9 cellular contexts compared by ENCODE assay signal in the genomic region with DNA sequence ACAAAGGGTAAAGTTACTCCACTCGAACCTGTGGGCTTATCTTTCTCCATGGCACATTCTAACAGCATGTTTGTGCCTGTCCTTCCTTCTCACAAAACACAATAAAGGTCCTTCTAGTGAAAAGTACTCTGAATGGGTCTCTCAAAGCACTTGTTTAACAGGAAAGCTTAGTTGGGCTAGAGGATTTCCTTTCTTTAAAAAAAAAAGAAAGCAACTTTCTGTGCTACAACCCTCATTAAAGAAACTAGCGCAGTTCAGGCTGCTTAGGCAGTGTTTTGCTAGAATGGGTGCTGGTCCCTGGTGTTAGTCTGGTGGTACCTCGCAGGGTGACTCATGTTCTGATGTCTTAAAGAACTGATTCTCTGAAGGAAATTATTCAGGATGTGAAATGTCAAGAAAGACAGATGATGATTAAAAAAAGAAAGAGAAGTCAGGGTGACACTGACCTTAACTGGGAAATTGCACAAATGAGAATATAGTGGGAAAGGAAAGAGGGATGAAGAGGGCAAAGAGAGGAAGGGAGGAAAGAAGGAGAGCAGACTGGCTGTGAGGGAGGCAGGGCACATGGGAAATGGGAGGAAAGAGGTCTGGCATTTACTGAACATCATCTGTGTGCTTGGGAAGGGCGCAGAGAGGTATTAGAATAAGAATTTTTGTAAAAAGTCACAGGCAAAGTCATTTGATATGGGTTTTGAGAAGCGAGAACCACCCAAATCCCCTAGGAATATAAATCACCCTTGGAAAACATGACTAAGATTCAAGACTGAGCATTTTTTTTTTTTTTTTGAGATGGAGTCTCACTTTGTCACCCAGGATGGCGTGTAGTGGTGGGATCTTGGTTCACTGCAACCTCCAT.
DNase-seq lines count a peak whose midpoint lies in the region; ATAC-seq and TF ChIP-seq lines count a peak whose summit lies in the region.
"Had no signal": no experiment of that assay in that cellular context is flagged by ENCODE, and none has a peak within 500 bp of the region (broad histone marks: within the 10 kb centered on the region; RNA-seq: fewer than 3 reads in every experiment).

No MANE protein-coding gene starts in this region.

- no peak overlapping the region for H3K4me3 Mint-ChIP-seq in activated naive CD8-positive, alpha-beta T cell treated with anti-CD3 and anti-CD28 coated beads, Interleukin-2, amount 50 U/mL, for 24 hours
- no peak overlapping the region for H3K4me3 Mint-ChIP-seq in activated naive CD8-positive, alpha-beta T cell treated with anti-CD3 and anti-CD28 coated beads for 36 hours

- intact Hi-C loops in right lobe of liver (cut with DNase I) (no loop called here), upper lobe of right lung (cut with DNase I) (no loop called here)

- no peak for DNase-seq in activated naive CD8-positive, alpha-beta T cell treated with anti-CD3 and anti-CD28 coated beads, Interleukin-2, amount 50 U/mL, for 24 hours
- DNase-seq in activated naive CD8-positive, alpha-beta T cell treated with anti-CD3 and anti-CD28 coated beads for 36 hours: no peak
- peak; percentile 52 for DNase-seq in choroid plexus epithelial cell (ENCODE audit: low read depth)
- DNase-seq in right lobe of liver: no peak
- DNase-seq in upper lobe of right lung: no peak
- DNase-seq in cortex of kidney (lab: John Stamatoyannopoulos, UW): no peak
- DNase-seq in iPS-NIHi11 (ENCODE audit: low spot score): no peak
- DNase-seq: NCI-H1417 treated with DMSO at 0.1 percent for 48 hours had no signal

- no peaks in the 10 kb centered on the region for H3K9me3 ChIP-seq in right lobe of liver
- H3K9me3 ChIP-seq in upper lobe of right lung: peaks cover 6% of the 10 kb centered on the region

- peaks cover 6% of the 10 kb centered on the region for H3K36me3 Mint-ChIP-seq in activated naive CD8-positive, alpha-beta T cell treated with anti-CD3 and anti-CD28 coated beads, Interleukin-2, amount 50 U/mL, for 24 hours (ENCODE audit: low read depth)
- H3K36me3 Mint-ChIP-seq in activated naive CD8-positive, alpha-beta T cell treated with anti-CD3 and anti-CD28 coated beads for 36 hours: peaks cover 20% of the 10 kb centered on the region

- H3K27ac Mint-ChIP-seq in activated naive CD8-positive, alpha-beta T cell treated with anti-CD3 and anti-CD28 coated beads, Interleukin-2, amount 50 U/mL, for 24 hours: no peak overlapping the region
- no peak overlapping the region for H3K27ac Mint-ChIP-seq in activated naive CD8-positive, alpha-beta T cell treated with anti-CD3 and anti-CD28 coated beads for 36 hours

- no peaks in the 10 kb centered on the region for H3K27me3 Mint-ChIP-seq in activated naive CD8-positive, alpha-beta T cell treated with anti-CD3 and anti-CD28 coated beads, Interleukin-2, amount 50 U/mL, for 24 hours
- no peaks in the 10 kb centered on the region for H3K27me3 Mint-ChIP-seq in activated naive CD8-positive, alpha-beta T cell treated with anti-CD3 and anti-CD28 coated beads for 36 hours

- H3K9me3 Mint-ChIP-seq in activated naive CD8-positive, alpha-beta T cell treated with anti-CD3 and anti-CD28 coated beads, Interleukin-2, amount 50 U/mL, for 24 hours: peaks cover 46% of the 10 kb centered on the region
- peaks cover 37% of the 10 kb centered on the region for H3K9me3 Mint-ChIP-seq in activated naive CD8-positive, alpha-beta T cell treated with anti-CD3 and anti-CD28 coated beads for 36 hours

- H3K36me3 ChIP-seq in right lobe of liver (peaks cover 0 to 3% (median 0%) of the 10 kb centered on the region in 4 donors), upper lobe of right lung (no peaks in the 10 kb centered on the region)

- TF ChIP-seq CTCF in choroid plexus epithelial cell (conservative IDR thresholded peaks at IDR 0.05; ENCODE audit: low read depth, low read length) (no peak), right lobe of liver (IDR thresholded peaks at IDR 0.05) (no peak), upper lobe of right lung (IDR thresholded peaks at IDR 0.05) (no peak)

- 70% methylated on average over 6 of the region's 6 CpGs for WGBS in right lobe of liver (ENCODE audit: insufficient coverage, low coverage, low lambda C conversion rate, missing lambda C conversion rate)

- H3K27me3 ChIP-seq in right lobe of liver: no peaks in the 10 kb centered on the region
- H3K27me3 ChIP-seq in upper lobe of right lung: no peaks in the 10 kb centered on the region

- no peak overlapping the region for H3K27ac ChIP-seq in right lobe of liver
- peak overlapping the region; percentile 36 for H3K27ac ChIP-seq in upper lobe of right lung

- peak; percentile 72 for ATAC-seq in activated naive CD8-positive, alpha-beta T cell treated with anti-CD3 and anti-CD28 coated beads, Interleukin-2, amount 50 U/mL, for 24 hours
- ATAC-seq in right lobe of liver (peak; percentile 36 to 83 (median 70)), upper lobe of right lung (peak; percentile 37), HG03108 (IDR thresholded peaks at IDR 0.05; ENCODE audit: unreplicated experiment) (no peak)

- H3K4me3 ChIP-seq in choroid plexus epithelial cell (ENCODE audit: low read depth, low read length) (no peak overlapping the region), right lobe of liver (no peak overlapping the region), upper lobe of right lung (no peak overlapping the region)

- no peaks in the 10 kb centered on the region for H3K4me1 ChIP-seq in right lobe of liver
- peaks cover 13% of the 10 kb centered on the region for H3K4me1 ChIP-seq in upper lobe of right lung

- peaks cover 9% of the 10 kb centered on the region for H3K4me1 Mint-ChIP-seq in activated naive CD8-positive, alpha-beta T cell treated with anti-CD3 and anti-CD28 coated beads, Interleukin-2, amount 50 U/mL, for 24 hours
- H3K4me1 Mint-ChIP-seq in activated naive CD8-positive, alpha-beta T cell treated with anti-CD3 and anti-CD28 coated beads for 36 hours: peaks cover 4% of the 10 kb centered on the region

- no peak for TF ChIP-seq POLR2A in right lobe of liver (IDR thresholded peaks at IDR 0.05)
